In genomic region chr15:70023064-70023768, GRCh38 we compare ENCODE assay signal across 8 cellular contexts.
DNase-seq lines count a peak whose midpoint lies in the region; ATAC-seq and TF ChIP-seq lines count a peak whose summit lies in the region.

No MANE protein-coding gene starts in this region.

- TF ChIP-seq CTCF in esophagus muscularis mucosa (IDR thresholded peaks at IDR 0.05) (no peak), spleen (IDR thresholded peaks at IDR 0.05 in 8 of 11, conservative IDR thresholded peaks at IDR 0.05 in 3 of 11) (no peak)

- TF ChIP-seq POLR2A in esophagus muscularis mucosa (IDR thresholded peaks at IDR 0.05; ENCODE audit: low read depth) (no peak), spleen (IDR thresholded peaks at IDR 0.05) (no peak)

- ATAC-seq in GM21723 (IDR thresholded peaks at IDR 0.05; ENCODE audit: unreplicated experiment): peak; percentile 91

- WGBS in esophagus muscularis mucosa: 67% methylated on average over 7 of the region's 7 CpGs
- WGBS in spleen, 5 donors: 62 to 71% (median 65%) methylated on average over 7 of the region's 7 CpGs

- intact Hi-C loops in esophagus muscularis mucosa (cut with DNase I) (loop anchor here (10.0 kb wide), 1 partner anchor 72 kb away; the partner anchor contains the start of gene TLE3), spleen (cut with DNase I; ENCODE audit: low total_unique reads) (no loop called here)

- H3K4me3 ChIP-seq in MG63 (no peak overlapping the region), esophagus muscularis mucosa (peak overlapping the region in 1 of 4 donors; percentile 20), spleen (no peak overlapping the region)

- H3K36me3 ChIP-seq in MG63: no peaks in the 10 kb centered on the region
- H3K36me3 ChIP-seq in esophagus muscularis mucosa: no peaks in the 10 kb centered on the region
- no peaks in the 10 kb centered on the region for H3K36me3 ChIP-seq in spleen

- peak; percentile 73 for DNase-seq in GM04504 (ENCODE audit: low read depth)
- DNase-seq in MG63: peak; percentile 18
- peak; percentile 36 for DNase-seq in activated CD4-positive, alpha-beta T cell treated with anti-CD3 and anti-CD28 coated beads, Interleukin-2, amount 50 U/mL, for 1 hour
- no peak for DNase-seq in esophagus muscularis mucosa (ENCODE audit: extremely low spot score)
- DNase-seq in spleen: peak; percentile 58
- DNase-seq in 8988T: no peak
- DNase-seq in mesenteric fat pad (ENCODE audit: low spot score): no peak

- no peak for TF ChIP-seq EP300 in esophagus muscularis mucosa (IDR thresholded peaks at IDR 0.05)

- peaks cover 16 to 36% (median 29%) of the 10 kb centered on the region in 4 donors for H3K4me1 ChIP-seq in esophagus muscularis mucosa
- peaks cover 5 to 46% (median 22%) of the 10 kb centered on the region in 6 donors for H3K4me1 ChIP-seq in spleen

- H3K9me3 ChIP-seq in MG63 (no peaks in the 10 kb centered on the region), esophagus muscularis mucosa (no peaks in the 10 kb centered on the region), spleen (no peaks in the 10 kb centered on the region)

- peak overlapping the region; percentile 56 to 80 (median 68) for H3K27ac ChIP-seq in esophagus muscularis mucosa (replicated peaks in 1 of 4)
- peak overlapping the region in 4 of 8 donors; percentile 31 to 55 (median 54) for H3K27ac ChIP-seq in spleen

- H3K27me3 ChIP-seq in MG63 (no peaks in the 10 kb centered on the region), esophagus muscularis mucosa (no peaks in the 10 kb centered on the region), spleen (replicated peaks in 1 of 7) (peaks cover 0 to 16% (median 0%) of the 10 kb centered on the region in 7 donors)

Comparison
In these comparisons a context has a peak if more than half of its experiments do, and no peak if none do; other contexts are left out.
1. DNase-seq: peak in GM04504 (single experiment), MG63 (single experiment), activated CD4-positive, alpha-beta T cell treated with anti-CD3 and anti-CD28 coated beads, Interleukin-2, amount 50 U/mL, for 1 hour (single experiment) and spleen (single experiment); none in esophagus muscularis mucosa (single experiment), 8988T (single experiment) and mesenteric fat pad (single experiment).